8 cellular contexts compared by ENCODE assay signal in genomic region chr6:157873735-157874344, GRCh38. TPM values are rescaled to one million over a fixed set of nuclear protein-coding genes. Genes with fewer than 3 reads are reported as not detected.
DNase-seq lines count a peak whose midpoint lies in the region; ATAC-seq and TF ChIP-seq lines count a peak whose summit lies in the region.

No MANE protein-coding gene starts in this region.

- H3K9me3 ChIP-seq in RWPE2 (ENCODE audit: severe bottlenecking) = no peaks in the 10 kb centered on the region
- H3K9me3 ChIP-seq in gastroesophageal sphincter = no peaks in the 10 kb centered on the region

- no peak for TF ChIP-seq POLR2A in gastroesophageal sphincter (IDR thresholded peaks at IDR 0.05)

- no peak for TF ChIP-seq EP300 in gastroesophageal sphincter (IDR thresholded peaks at IDR 0.05)

- ATAC-seq in GM18502 (IDR thresholded peaks at IDR 0.05; ENCODE audit: poor library complexity, unreplicated experiment) (peak; percentile 75), RWPE2 (ENCODE audit: low read depth) (peak; percentile 87), gastroesophageal sphincter (peak; percentile 68)

- WGBS in gastroesophageal sphincter (ENCODE audit: low coverage in 1 of 2), 2 donors = 63 to 85% methylated on average over 2 to 4 of the region's 9 CpGs

- CTCF ChIA-PET in AG04449 (lab: Yijun Ruan, JAX) = interaction anchor here (0.6 to 11.8 kb wide), 38 partner anchors 8 to 557 kb away, joined by 3 to 225 read pairs (median 4); no protein-coding TSS in a partner anchor

- intact Hi-C loops in posterior cingulate gyrus (cut with DNase I) = loop anchor here (2.0 to 5.0 kb wide), 2 partner anchors 52 to 117 kb away; partner anchors contain the start of gene SNX9

- H3K36me3 ChIP-seq in RWPE2 (ENCODE audit: low read depth) = peaks cover 66% of the 10 kb centered on the region
- peaks cover 0 to 72% of the 10 kb centered on the region in 2 donors for H3K36me3 ChIP-seq in gastroesophageal sphincter

- H3K27ac ChIP-seq in HL-60 (replicated peaks) = no peak overlapping the region
- no peak overlapping the region for H3K27ac ChIP-seq in RWPE2 (ENCODE audit: poor library complexity, severe bottlenecking)
- no peak overlapping the region for H3K27ac ChIP-seq in gastroesophageal sphincter

- TF ChIP-seq CTCF in AG04449 (IDR thresholded peaks at IDR 0.05; ENCODE audit: insufficient read depth, low read length, missing control alignments) (peak; percentile 88), HL-60 (IDR thresholded peaks at IDR 0.05; ENCODE audit: insufficient read depth, low read length) (peak; percentile 73), RWPE2 (IDR thresholded peaks at IDR 0.05; ENCODE audit: poor library complexity, severe bottlenecking) (peak; percentile 90), gastroesophageal sphincter (IDR thresholded peaks at IDR 0.05) (peak; percentile 68 to 81 (median 70))

- H3K27me3 ChIP-seq in HL-60 (ENCODE audit: insufficient read depth, poor library complexity, severe bottlenecking) (no peaks in the 10 kb centered on the region), RWPE2 (ENCODE audit: insufficient read depth, poor library complexity, severe bottlenecking) (no peaks in the 10 kb centered on the region), gastroesophageal sphincter (no peaks in the 10 kb centered on the region)

- POLR2A ChIA-PET in AG04449 (lab: Yijun Ruan, JAX) = no interaction called here

- DNase-seq in AG04449 (ENCODE audit: low read depth, low spot score) (no peak), HL-60 (ENCODE audit: low read depth in 1 of 2, low spot score in 1 of 2) (peak; percentile 47 to 78), RWPE2 (ENCODE audit: low spot score) (no peak), posterior cingulate gyrus (peak; percentile 56 to 95 (median 79)), ureter (ENCODE audit: low spot score) (peak; percentile 72)
- DNase-seq in activated effector memory CD4-positive, alpha-beta T cell treated with Interleukin-2 at 50 U/mL for 16 hours = peak; percentile 68

- no peaks in the 10 kb centered on the region for H3K4me1 ChIP-seq in RWPE2 (ENCODE audit: insufficient read depth, poor library complexity, severe bottlenecking)
- peaks cover 0 to 12% (median 0%) of the 10 kb centered on the region in 3 donors for H3K4me1 ChIP-seq in gastroesophageal sphincter

- H3K4me3 ChIP-seq in AG04449 (ENCODE audit: low read depth, low read length) = no peak overlapping the region
- H3K4me3 ChIP-seq in HL-60 (replicated peaks; ENCODE audit: insufficient read depth, low read length) = no peak overlapping the region
- no peak overlapping the region for H3K4me3 ChIP-seq in RWPE2 (ENCODE audit: severe bottlenecking)
- no peak overlapping the region for H3K4me3 ChIP-seq in gastroesophageal sphincter

RNA-seq across cellular contexts. Expression of gene SNX9, which starts 50.8 kb away (rescaled TPM):
- total RNA-seq in gastroesophageal sphincter = 100 to 1,000 TPM in 1 of 4 donors, 10 to 100 TPM in 3; 68.3 to 101 (median 85.0) TPM
- 45.8 TPM for total RNA-seq in ureter

Comparison
In these comparisons a context has a peak if more than half of its experiments do, and no peak if none do; other contexts are left out.
1. DNase-seq: peak in HL-60 (2 of 2), activated effector memory CD4-positive, alpha-beta T cell treated with Interleukin-2 at 50 U/mL for 16 hours (single experiment), posterior cingulate gyrus (10 of 10) and ureter (single experiment); none in AG04449 (single experiment) and RWPE2 (single experiment).
2. Peak in every context shown above with its lines, with median percentiles within 50 percentile points of each other: CTCF ChIP-seq and ATAC-seq.